ENCODE assay signal across 1 cellular context in the genomic region with DNA sequence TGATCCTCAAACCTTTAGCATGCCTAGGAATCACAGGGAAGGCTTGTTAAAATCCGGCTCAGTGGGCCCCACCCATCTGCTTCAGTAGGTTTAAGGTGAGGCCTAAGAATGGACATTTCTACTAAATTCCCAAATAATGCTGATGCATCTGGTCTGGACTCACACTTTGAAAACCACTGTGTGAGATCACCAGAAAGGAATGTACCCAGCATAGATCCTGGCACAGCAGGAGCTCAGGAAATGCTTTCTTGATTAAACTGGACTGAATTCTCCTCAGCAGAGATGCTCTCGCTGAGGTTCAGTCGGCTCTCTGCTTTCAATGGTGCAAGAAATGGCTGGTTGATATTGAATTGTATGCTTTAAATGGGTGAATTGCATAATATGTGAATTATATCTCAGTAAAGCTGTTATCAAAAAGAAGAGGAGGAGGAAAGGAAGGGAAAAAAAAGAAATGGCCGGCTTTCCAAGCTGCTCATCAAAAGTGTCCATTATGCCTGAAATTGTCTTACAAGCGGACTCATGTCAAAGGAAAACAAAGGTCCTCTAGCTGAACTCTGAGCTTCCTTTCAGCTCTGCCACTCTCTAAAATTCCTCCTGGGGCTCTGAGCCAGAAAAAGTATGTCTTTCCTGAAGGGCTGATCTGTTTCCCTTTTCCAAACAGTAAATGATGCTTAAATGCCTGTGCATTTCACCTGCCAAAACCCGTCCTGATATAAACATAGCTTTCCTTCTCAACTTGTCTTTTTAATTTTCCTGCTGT.
A peak's percentile ranks its signal among the peaks of the same experiment; 100 is the strongest.
TF ChIP-seq lines count a peak whose summit lies in the region.

No MANE protein-coding gene starts in this region.

TF ChIP-seq in H1, 55 proteins besides CTCF, POLR2A, EP300 and RAD21 (continued from another document):
- no peak for TF ChIP-seq TAF1 (IDR thresholded peaks at IDR 0.05; ENCODE audit: low read depth, low read length)
- peak; percentile 76 for TF ChIP-seq TEAD4 (IDR thresholded peaks at IDR 0.05; ENCODE audit: low read depth, low read length)
- TF ChIP-seq SAP30 (IDR thresholded peaks at IDR 0.05; ENCODE audit: insufficient read depth, insufficient replicate concordance, low read length) = no peak
- peak; percentile 94 for TF ChIP-seq JUND (IDR thresholded peaks at IDR 0.05; ENCODE audit: low read length)
- no peak for TF ChIP-seq CBX5 (IDR thresholded peaks at IDR 0.05; ENCODE audit: low read depth, low read length)
- no peak for TF ChIP-seq ATF3 (IDR thresholded peaks at IDR 0.05; ENCODE audit: insufficient read depth, low read depth, low read length)
- no peak for TF ChIP-seq SP2 (IDR thresholded peaks at IDR 0.05; ENCODE audit: low read length)
- no peak for TF ChIP-seq BCL11A (IDR thresholded peaks at IDR 0.05; ENCODE audit: low read depth in 2 of 2, low read length in 2 of 2)
- peak; percentile 79; the same call in 1 of the 2 replicates for TF ChIP-seq JUN (IDR thresholded peaks at IDR 0.05; ENCODE audit: low read depth, low read length)
- no peak for TF ChIP-seq EGR1 (IDR thresholded peaks at IDR 0.05; ENCODE audit: borderline replicate concordance, low read depth, low read length)
- TF ChIP-seq TCF12 (IDR thresholded peaks at IDR 0.05; ENCODE audit: low read depth, low read length) = no peak
- no peak for TF ChIP-seq HDAC6 (IDR thresholded peaks at IDR 0.05; ENCODE audit: low read depth, low read length)
- no peak for TF ChIP-seq SP4 (IDR thresholded peaks at IDR 0.05; ENCODE audit: low read length)
